ENCODE assay signal across 25 cellular contexts in the genomic region with DNA sequence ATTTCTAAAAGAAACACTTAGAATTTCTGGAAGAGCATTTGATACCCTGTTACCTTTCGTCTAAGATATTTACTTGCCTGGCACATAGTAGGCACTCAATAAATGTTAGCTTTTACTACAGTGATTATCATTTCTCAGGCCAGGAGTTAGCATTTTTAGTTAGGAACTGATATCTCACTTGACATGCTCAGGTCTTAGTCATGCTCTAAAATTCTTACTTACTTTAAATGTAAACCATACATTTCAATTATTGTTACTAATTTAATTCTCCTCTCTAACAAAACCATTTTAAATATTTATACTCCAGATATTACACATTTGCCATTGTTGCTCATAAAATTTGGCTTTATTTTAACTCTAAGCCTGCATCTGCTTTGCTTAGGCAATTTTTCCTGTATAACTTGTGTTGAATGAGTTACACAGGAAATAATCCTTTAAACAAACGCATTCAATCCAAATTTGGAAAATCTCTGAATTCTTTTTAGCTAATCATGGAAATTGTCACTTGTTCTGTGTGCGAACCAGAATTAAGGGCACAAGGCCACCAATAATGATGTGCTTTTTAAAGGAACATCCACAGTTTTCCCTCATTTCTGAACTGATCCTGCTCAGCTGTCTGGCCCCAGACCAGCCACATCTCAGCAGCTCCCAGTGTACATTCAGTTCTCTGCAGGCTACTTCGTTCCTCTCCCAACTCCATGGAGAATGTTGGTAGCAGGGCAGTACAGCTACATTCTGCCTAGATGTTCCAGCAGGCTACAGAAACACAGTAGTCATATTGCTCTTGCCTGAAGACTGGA. TPM values are rescaled to one million over a fixed set of nuclear protein-coding genes. Genes with fewer than 3 reads are reported as not detected.
DNase-seq lines count a peak whose midpoint lies in the region; TF ChIP-seq lines count a peak whose summit lies in the region.
"Had no signal": no experiment of that assay in that cellular context is flagged by ENCODE, and none has a peak within 500 bp of the region (broad histone marks: within the 10 kb centered on the region; RNA-seq: fewer than 3 reads in every experiment).

No MANE protein-coding gene starts in this region.

- H3K79me2 ChIP-seq in hepatocyte (no peaks in the 10 kb centered on the region), smooth muscle cell (ENCODE audit: low read depth) (no peaks in the 10 kb centered on the region)

- no peak overlapping the region for H2AFZ ChIP-seq in hepatocyte
- peak overlapping the region; percentile 14 for H2AFZ ChIP-seq in smooth muscle cell (ENCODE audit: low read depth)

- H3K27ac Mint-ChIP-seq in HFFc6 (peak overlapping the region; percentile 50), chondrocyte (ENCODE audit: unreplicated experiment) (peak overlapping the region; percentile 25), CD14-positive monocyte (no peak overlapping the region)
- H3K27ac Mint-ChIP-seq: activated CD8-positive, alpha-beta T cell treated with anti-CD3 and anti-CD28 coated beads, Interleukin-2, amount 10 ng/mL, durations not matched to agents 7 days and 5 days; activated naive CD4-positive, alpha-beta T cell treated with anti-CD3 and anti-CD28 coated beads, Interleukin-2, amount 50 U/mL, for 72 hours; dendritic cell treated with granulocyte-macrophage colony-stimulating factor and Interleukin-4, amounts not matched to agents 40 ng/mL and 50 ng/mL, for 4 days; nephron progenitor cell; T-helper 2 cell treated with Interferon-gamma antibody and Interleukin-4, amounts not matched to agents 5 μg/mL and 100 μg/mL, for 36 hours had no signal

- H3K9me3 Mint-ChIP-seq in HFFc6, result no peaks in the 10 kb centered on the region
- no peaks in the 10 kb centered on the region for H3K9me3 Mint-ChIP-seq in chondrocyte (ENCODE audit: low read depth)
- peaks cover 0 to 4% (median 0%) of the 10 kb centered on the region in 7 donors for H3K9me3 Mint-ChIP-seq in CD14-positive monocyte
- H3K9me3 Mint-ChIP-seq: activated naive CD4-positive, alpha-beta T cell treated with anti-CD3 and anti-CD28 coated beads, Interleukin-2, amount 50 U/mL, for 72 hours; T-helper 2 cell treated with Interferon-gamma antibody and Interleukin-4, amounts not matched to agents 5 μg/mL and 100 μg/mL, for 36 hours had no signal

- H3K27ac ChIP-seq in hepatocyte (peak overlapping the region; percentile 1), smooth muscle cell (ENCODE audit: low read depth) (peak overlapping the region; percentile 49)
- H3K27ac ChIP-seq: epithelial cell of prostate had no signal

- H3K9me2 ChIP-seq in hepatocyte (replicated peaks; ENCODE audit: insufficient read depth), result no peaks in the 10 kb centered on the region

- H3K4me1 Mint-ChIP-seq in HFFc6 (ENCODE audit: low read depth), result peaks cover 40% of the 10 kb centered on the region
- H3K4me1 Mint-ChIP-seq in chondrocyte (ENCODE audit: low read depth), result peaks cover 27% of the 10 kb centered on the region
- peaks cover 12% of the 10 kb centered on the region for H3K4me1 Mint-ChIP-seq in CD14-positive monocyte

- H3K4me1 ChIP-seq in hepatocyte (ENCODE audit: insufficient read depth), result peaks cover 17% of the 10 kb centered on the region
- peaks cover 16% of the 10 kb centered on the region for H3K4me1 ChIP-seq in smooth muscle cell (ENCODE audit: low read depth)

- no peaks in the 10 kb centered on the region for H3K9me3 ChIP-seq in hepatocyte (ENCODE audit: low read depth)
- H3K9me3 ChIP-seq in smooth muscle cell (replicated peaks; ENCODE audit: low read depth), result no peaks in the 10 kb centered on the region
- H3K9me3 ChIP-seq: body of pancreas had no signal

- WGBS in hepatocyte (ENCODE audit: low lambda C conversion rate, missing lambda C conversion rate), result 51% methylated on average over 4 of the region's 4 CpGs
- WGBS in smooth muscle cell (ENCODE audit: low lambda C conversion rate), result 63% methylated on average over 4 of the region's 4 CpGs

- intact Hi-C loops in CD14-positive monocyte (cut with micrococcal nuclease), result no loop called here

- peaks cover 16% of the 10 kb centered on the region for H3F3A ChIP-seq in smooth muscle cell (ENCODE audit: low read depth)

- TF ChIP-seq CTCF in HFFc6 (IDR thresholded peaks at IDR 0.05) (no peak), chondrocyte (IDR thresholded peaks at IDR 0.05) (no peak), hepatocyte (IDR thresholded peaks at IDR 0.05; ENCODE audit: poor library complexity) (no peak), smooth muscle cell (IDR thresholded peaks at IDR 0.05; ENCODE audit: borderline replicate concordance, insufficient read depth, poor library complexity, severe bottlenecking) (no peak), CD14-positive monocyte (IDR thresholded peaks at IDR 0.05) (no peak)

- no peak overlapping the region for H3K9ac ChIP-seq in smooth muscle cell (ENCODE audit: low read depth)

- DNase-seq in HFFc6 (no peak), chondrocyte (ENCODE audit: low spot score) (no peak), hepatocyte (ENCODE audit: low spot score) (no peak), smooth muscle cell (lab: John Stamatoyannopoulos, UW; ENCODE audit: unreplicated experiment) (no peak), CD14-positive monocyte (ENCODE audit: low spot score) (no peak), AG08396 (ENCODE audit: low spot score) (no peak), T-helper 1 cell (no peak), COLO829 (ENCODE audit: low spot score) (no peak)
- DNase-seq: activated CD4-positive, CD25-positive, alpha-beta regulatory T cell; activated CD8-positive, alpha-beta T cell treated with anti-CD3 and anti-CD28 coated beads, Interleukin-2, amount 10 ng/mL, durations not matched to agents 7 days and 5 days; activated T-cell treated with anti-CD3 and anti-CD28 coated beads, Interleukin-2, amount 50 U/mL, for 48 hours; Karpas-422; mammary epithelial cell; NCI-H1105; NCI-H2081 treated with DMSO at 0.1 percent for 48 hours; NCI-H69; nephron progenitor cell; SIG-M5; stimulated activated naive CD8-positive, alpha-beta T cell treated with anti-CD3 and anti-CD28 coated beads, Interleukin-15, Interleukin-2, amounts not matched to agents 100 U/mL and 50 U/mL, for 24 hours had no signal

- H3K36me3 ChIP-seq in hepatocyte (replicated peaks; ENCODE audit: insufficient read depth, low read depth), result no peaks in the 10 kb centered on the region
- H3K36me3 ChIP-seq in smooth muscle cell (ENCODE audit: low read depth), result no peaks in the 10 kb centered on the region

- H3K36me3 Mint-ChIP-seq in HFFc6 (ENCODE audit: low read depth), result peaks cover 4% of the 10 kb centered on the region; the same call in 1 of the 2 replicates
- peaks cover 4% of the 10 kb centered on the region for H3K36me3 Mint-ChIP-seq in chondrocyte (ENCODE audit: low read depth)
- H3K36me3 Mint-ChIP-seq in CD14-positive monocyte, result peaks cover 6 to 23% of the 10 kb centered on the region in 2 donors

- H3K27me3 Mint-ChIP-seq in HFFc6 (ENCODE audit: insufficient read depth), result no peaks in the 10 kb centered on the region; the same call in 1 of the 2 replicates
- H3K27me3 Mint-ChIP-seq in chondrocyte (ENCODE audit: low read depth), result no peaks in the 10 kb centered on the region
- H3K27me3 Mint-ChIP-seq in CD14-positive monocyte (ENCODE audit: low read depth in 3 of 3), result peaks cover 0 to 2% (median 0%) of the 10 kb centered on the region in 3 donors
- H3K27me3 Mint-ChIP-seq: dendritic cell treated with granulocyte-macrophage colony-stimulating factor and Interleukin-4, amounts not matched to agents 40 ng/mL and 50 ng/mL, for 4 days had no signal

- H3K27me3 ChIP-seq in hepatocyte, result no peaks in the 10 kb centered on the region
- H3K27me3 ChIP-seq in smooth muscle cell (ENCODE audit: low read depth), result no peaks in the 10 kb centered on the region
- H3K27me3 ChIP-seq: body of pancreas had no signal

- H3K4me3 ChIP-seq in hepatocyte, result no peak overlapping the region
- no peak overlapping the region for H3K4me3 ChIP-seq in smooth muscle cell
- H3K4me3 ChIP-seq: body of pancreas had no signal

- H3K4me2 ChIP-seq in hepatocyte (no peak overlapping the region), smooth muscle cell (peak overlapping the region; percentile 29)

- H4K20me1 ChIP-seq in hepatocyte (ENCODE audit: insufficient read depth, poor library complexity, severe bottlenecking), result no peaks in the 10 kb centered on the region
- H4K20me1 ChIP-seq in smooth muscle cell (ENCODE audit: low read depth), result no peaks in the 10 kb centered on the region

- peak overlapping the region; percentile 28 for H3K4me3 Mint-ChIP-seq in HFFc6
- no peak overlapping the region for H3K4me3 Mint-ChIP-seq in chondrocyte (ENCODE audit: unreplicated experiment)
- H3K4me3 Mint-ChIP-seq in CD14-positive monocyte, result no peak overlapping the region
- H3K4me3 Mint-ChIP-seq: activated CD8-positive, alpha-beta T cell treated with anti-CD3 and anti-CD28 coated beads, Interleukin-2, amount 10 ng/mL, durations not matched to agents 7 days and 5 days; dendritic cell treated with granulocyte-macrophage colony-stimulating factor and Interleukin-4, amounts not matched to agents 40 ng/mL and 50 ng/mL, for 4 days; nephron progenitor cell; T-helper 2 cell treated with Interferon-gamma antibody and Interleukin-4, amounts not matched to agents 5 μg/mL and 100 μg/mL, for 36 hours had no signal

RNA-seq across cellular contexts. Expression of gene NIBAN1, which starts 15.6 kb away (rescaled TPM):
- total RNA-seq in HFFc6 (2021; fragmentation: NEBNext Ultra II Directional; extraction: Animal tissue kit (Norgen Biotek cat#: 25700)), result 10 to 100 TPM; 13.2 to 29.8 (median 27.6) TPM
- total RNA-seq in chondrocyte, result 22.6 to 101 TPM (median 98.7 TPM) in 3 replicates
- total RNA-seq in hepatocyte, result 11.1 and 11.5 TPM in 2 replicates
- 6.9 and 8.9 TPM in 2 replicates for polyA plus RNA-seq in hepatocyte
- 10.7 and 14.0 TPM in 2 replicates for total RNA-seq in smooth muscle cell
- 7.3 and 8.5 TPM in 2 replicates for polyA plus RNA-seq in smooth muscle cell
- polyA plus RNA-seq in CD14-positive monocyte, result 10 to 100 TPM; 12.4 to 24.6 TPM
- total RNA-seq: OCI-LY7 had no signal

Comparison
In these comparisons a context has a peak if more than half of its experiments do, and no peak if none do; other contexts are left out.
1. H3K27ac Mint-ChIP-seq: peak in HFFc6 (single experiment) and chondrocyte (single experiment); none in CD14-positive monocyte (0 of 7).